In genomic region chr15:55033574-55033973, GRCh38 we compare ENCODE assay signal across 4 cellular contexts.
TF ChIP-seq lines count a peak whose summit lies in the region.

No MANE protein-coding gene starts in this region.

TF ChIP-seq in HepG2, 621 proteins besides CTCF, POLR2A, EP300 and RAD21:
- peak; percentile 34 to 60; a peak in 2 of 4 replicates for TF ChIP-seq MAFK (conservative IDR thresholded peaks at IDR 0.05 in 1 of 2, IDR thresholded peaks at IDR 0.05 in 1 of 2; ENCODE audit: low read length in 2 of 2)
- no peak for TF ChIP-seq NFKBIZ (CRISPR knock-in tag; IDR thresholded peaks at IDR 0.05)
- TF ChIP-seq DRAP1 (CRISPR knock-in tag; IDR thresholded peaks at IDR 0.05): no peak
- no peak for TF ChIP-seq ZNF12 (CRISPR knock-in tag; IDR thresholded peaks at IDR 0.05)
- no peak for TF ChIP-seq ZNF30 (CRISPR knock-in tag; IDR thresholded peaks at IDR 0.05)
- TF ChIP-seq SP4 (CRISPR knock-in tag; IDR thresholded peaks at IDR 0.05): no peak
- TF ChIP-seq ARID2 (CRISPR knock-in tag; IDR thresholded peaks at IDR 0.05; ENCODE audit: borderline replicate concordance): no peak
- peak; percentile 47 for TF ChIP-seq MAFF (IDR thresholded peaks at IDR 0.05; ENCODE audit: low read depth, low read length)
- TF ChIP-seq HNRNPLL (IDR thresholded peaks at IDR 0.05; ENCODE audit: low read depth, low read length, poor library complexity, severe bottlenecking): no peak
- no peak for TF ChIP-seq ZNF446 (CRISPR knock-in tag; IDR thresholded peaks at IDR 0.05)
- no peak for TF ChIP-seq CHD2 (IDR thresholded peaks at IDR 0.05; ENCODE audit: low read depth, low read length)
- no peak for TF ChIP-seq ZBTB20 (CRISPR knock-in tag; IDR thresholded peaks at IDR 0.05; ENCODE audit: borderline replicate concordance, low read depth)
- no peak for TF ChIP-seq ATM (IDR thresholded peaks at IDR 0.05; ENCODE audit: borderline replicate concordance)
- TF ChIP-seq ZSCAN25 (CRISPR knock-in tag; IDR thresholded peaks at IDR 0.05): no peak
- no peak for TF ChIP-seq NPAS2 (CRISPR knock-in tag; IDR thresholded peaks at IDR 0.05; ENCODE audit: borderline replicate concordance)

TF ChIP-seq in A549, 52 proteins besides CTCF, POLR2A, EP300 and RAD21:
- peak; percentile 56 for TF ChIP-seq MAFK (IDR thresholded peaks at IDR 0.05; ENCODE audit: partially characterized antibody)
- no peak for TF ChIP-seq JUNB (IDR thresholded peaks at IDR 0.05)
- no peak for TF ChIP-seq E2F6 (IDR thresholded peaks at IDR 0.05; ENCODE audit: borderline replicate concordance, low read depth)
TF ChIP-seq in A549: peak in this region for 1.

TF ChIP-seq in IMR-90, 13 proteins besides CTCF, POLR2A, EP300 and RAD21:
- TF ChIP-seq MAFK (IDR thresholded peaks at IDR 0.05; ENCODE audit: low read depth, low read length) (0 out of 2 replicates have a peak, but pooled peaks have one; percentile 19), RCOR1 (IDR thresholded peaks at IDR 0.05; ENCODE audit: insufficient replicate concordance, low read length) (no peak)
TF ChIP-seq in IMR-90: peak in this region for 1.

TF ChIP-seq in K562, 482 proteins besides CTCF, POLR2A, EP300 and RAD21:
- no peak for TF ChIP-seq TRIM28 (IDR thresholded peaks at IDR 0.05)
- TF ChIP-seq DDX20 (tag; IDR thresholded peaks at IDR 0.05; ENCODE audit: low read depth): no peak
- no peak for TF ChIP-seq TFE3 (CRISPR knock-in tag; IDR thresholded peaks at IDR 0.05)
- TF ChIP-seq ZNF316 (IDR thresholded peaks at IDR 0.05): peak; percentile 26; the same call in 1 of the 2 replicates
